8 cellular contexts compared by ENCODE assay signal in the genomic region with DNA sequence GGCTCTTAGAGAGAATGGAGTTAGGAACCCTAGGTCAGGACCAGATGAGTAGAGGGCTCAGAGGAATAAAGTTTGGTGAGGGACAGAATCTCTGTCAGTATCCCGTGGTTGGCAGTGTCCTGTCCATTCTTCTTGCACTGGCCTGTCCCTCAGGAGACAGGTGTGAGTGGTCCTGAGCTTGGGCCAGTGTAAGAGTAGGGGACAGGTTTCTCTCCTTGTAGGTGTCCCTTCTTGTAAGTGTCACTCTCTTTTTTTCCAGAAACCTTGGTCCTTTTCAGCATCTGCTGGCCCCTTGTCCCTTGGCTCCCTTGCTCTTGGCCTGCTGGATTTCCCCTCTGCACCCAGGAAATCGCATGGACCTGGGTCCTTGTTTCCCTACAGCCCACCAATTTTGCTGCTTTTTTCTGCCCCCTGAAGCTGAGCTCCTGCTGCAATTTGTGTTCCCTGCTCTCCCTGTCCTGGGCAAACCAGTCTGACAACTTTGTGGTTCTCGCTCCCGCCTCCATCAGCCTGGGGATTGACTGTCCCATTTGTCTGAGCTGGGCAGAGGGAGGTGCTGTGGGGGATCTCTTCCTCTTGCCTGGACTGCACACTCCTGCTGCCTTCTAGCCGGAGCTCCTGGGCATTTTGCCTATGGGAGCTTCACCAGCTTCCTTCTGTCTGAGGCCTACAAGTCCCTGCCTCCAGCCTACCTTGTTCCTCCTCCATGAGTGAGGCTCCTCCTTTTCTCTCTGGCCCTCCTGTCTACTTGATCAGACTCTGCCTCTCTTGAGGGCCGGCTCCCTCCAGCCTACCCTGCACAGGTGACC. TPM values are rescaled to one million over a fixed set of nuclear protein-coding genes. Genes with fewer than 3 reads are reported as not detected.
DNase-seq lines count a peak whose midpoint lies in the region; FAIRE-seq and TF ChIP-seq lines count a peak whose summit lies in the region.

No MANE protein-coding gene starts in this region.

- no TSS peak for BruUV-seq in Calu3 (replicated peaks; lab: Mats Ljungman, UMichigan)

- H3K27ac ChIP-seq in iPS-20b (ENCODE audit: low read length) (peak overlapping the region; percentile 25), skin epidermis (peak overlapping the region; percentile 29 to 99 (median 86))

- CTCF ChIA-PET in Calu3 (lab: Charles Lee) = interaction anchor here (0.5 to 10.0 kb wide), 11 partner anchors 8 to 59 kb away, joined by 3 to 122 read pairs (median 4); partner anchors contain the start of gene PRXL2A

- H3K9me3 Mint-ChIP-seq in Calu3 (ENCODE audit: low read depth, unreplicated experiment) = no peaks in the 10 kb centered on the region

- no peaks in the 10 kb centered on the region for H3K36me3 ChIP-seq in iPS-20b (ENCODE audit: insufficient read depth, low read depth, low read length)

- H3K27ac Mint-ChIP-seq in Calu3 (ENCODE audit: unreplicated experiment) = peak overlapping the region; percentile 94

- no peak for FAIRE-seq in GM12891 (lab: Jason Lieb, UNC)

- intact Hi-C loops in Calu3 (cut with micrococcal nuclease; ENCODE audit: unreplicated experiment) = loop anchor here (2.0 kb wide), 1 partner anchor 46 kb away; no protein-coding TSS in a partner anchor

- H3K27me3 ChIP-seq in iPS-20b (ENCODE audit: insufficient read depth, low read length) = no peaks in the 10 kb centered on the region

- peaks cover 48% of the 10 kb centered on the region for H3K36me3 Mint-ChIP-seq in Calu3 (ENCODE audit: insufficient read depth, unreplicated experiment)

- peak overlapping the region; percentile 52 for H3K4me3 ChIP-seq in iPS-20b (ENCODE audit: low read length)
- H3K4me3 ChIP-seq in skin epidermis = no peak overlapping the region

- peak; percentile 95 for DNase-seq in Calu3
- DNase-seq in M059J (ENCODE audit: low read depth) = peak; percentile 77
- DNase-seq in anterior cingulate cortex (lab: John Stamatoyannopoulos, UW) = peak in 40 of 58 donors; percentile 29 to 82 (median 50)
- no peak for DNase-seq in GM12891 (ENCODE audit: insufficient read length, low spot score)
- no peak for DNase-seq in activated CD4-positive, alpha-beta T cell treated with anti-CD3 and anti-CD28 coated beads for 48 hours
- DNase-seq in NK-92 treated with Interleukin-12 subunit alpha and Interleukin-12 subunit beta, amount 100 ng/mL, for 24 hours (lab: John Stamatoyannopoulos, UW) = no peak

- peak overlapping the region; percentile 38; the same call in 1 of the 2 replicates for H3K9ac ChIP-seq in iPS-20b (ENCODE audit: low read depth, low read length)

- no peaks in the 10 kb centered on the region for H3K27me3 Mint-ChIP-seq in Calu3 (ENCODE audit: unreplicated experiment)

- H3K4me3 Mint-ChIP-seq in Calu3 (ENCODE audit: low read depth, unreplicated experiment) = peak overlapping the region; percentile 58

- no peak for TF ChIP-seq CTCF in Calu3 (IDR thresholded peaks at IDR 0.05; ENCODE audit: unreplicated experiment)

- H3K4me1 Mint-ChIP-seq in Calu3 (ENCODE audit: low read depth, unreplicated experiment) = peaks cover 89% of the 10 kb centered on the region

- TF ChIP-seq POLR2A in GM12891 (IDR thresholded peaks at IDR 0.05; ENCODE audit: low read depth, low read length) = no peak

- H3K9me3 ChIP-seq in iPS-20b (ENCODE audit: insufficient read depth, low read depth, low read length) = no peaks in the 10 kb centered on the region

- peaks cover 66% of the 10 kb centered on the region for H3K4me1 ChIP-seq in iPS-20b (ENCODE audit: insufficient read depth, low read length)

TF ChIP-seq in GM12891, 5 proteins besides CTCF, POLR2A, EP300 and RAD21:
- no peak for TF ChIP-seq TAF1 (IDR thresholded peaks at IDR 0.05; ENCODE audit: low read depth, low read length)
- no peak for TF ChIP-seq POLR2AphosphoS5 (IDR thresholded peaks at IDR 0.05; ENCODE audit: low read depth, low read length)
- TF ChIP-seq PAX5 (IDR thresholded peaks at IDR 0.05; ENCODE audit: insufficient read depth, low read length, severe bottlenecking) = no peak
- TF ChIP-seq SPI1 (IDR thresholded peaks at IDR 0.05; ENCODE audit: low read depth, low read length) = no peak
- TF ChIP-seq POU2F2 (IDR thresholded peaks at IDR 0.05; ENCODE audit: low read depth, low read length) = no peak

RNA-seq across cellular contexts. Expression of gene TSPAN14, which starts 6.5 kb away (rescaled TPM):
- total RNA-seq in Calu3 (2022) = 98.6 and 116 TPM in 2 replicates
- total RNA-seq in M059J (2014; rRNA removed; shearing (Covaris generic)) = 32.0 and 44.4 TPM in 2 replicates
- 5.2 TPM for polyA plus RNA-seq in GM12891 (2012; ENCODE audit: low read depth, missing spikeins)

RNA-seq across cellular contexts. Expression of gene PRXL2A, which starts 52.3 kb away (rescaled TPM):
- 61.4 and 67.2 TPM in 2 replicates for total RNA-seq in Calu3 (2022)
- 23.6 and 32.4 TPM in 2 replicates for total RNA-seq in M059J (2014; rRNA removed; shearing (Covaris generic))
- 10.2 TPM for polyA plus RNA-seq in GM12891 (2012; ENCODE audit: low read depth, missing spikeins)

Comparison
In these comparisons a context has a peak if more than half of its experiments do, and no peak if none do; other contexts are left out.
1. DNase-seq: peak in Calu3 (single experiment), M059J (single experiment) and anterior cingulate cortex (40 of 58); none in GM12891 (single experiment), activated CD4-positive, alpha-beta T cell treated with anti-CD3 and anti-CD28 coated beads for 48 hours (single experiment) and NK-92 treated with Interleukin-12 subunit alpha and Interleukin-12 subunit beta, amount 100 ng/mL, for 24 hours (single experiment).